In genomic region chr7:5598769-5599371, GRCh38 we compare ENCODE assay signal across 1 cellular context.
TF ChIP-seq lines count a peak whose summit lies in the region.

No MANE protein-coding gene starts in this region.

TF ChIP-seq in K562, 482 proteins besides CTCF, POLR2A, EP300 and RAD21 (continued from another document and continues in another):
- peak; percentile 67 to 89; a peak in 3 of 4 replicates for TF ChIP-seq UBTF (IDR thresholded peaks at IDR 0.05; ENCODE audit: borderline replicate concordance in 1 of 2, low read depth in 2 of 2, low read length in 2 of 2)
- TF ChIP-seq STAT5A (IDR thresholded peaks at IDR 0.05; ENCODE audit: borderline replicate concordance, low read length) = peak; percentile 52; the same call in 1 of the 2 replicates
- no peak for TF ChIP-seq SETDB1 (IDR thresholded peaks at IDR 0.05; ENCODE audit: low read length)
- peak in 1 of 2 experiments; percentile 76; a peak in 1 of 4 replicates for TF ChIP-seq KDM1A (IDR thresholded peaks at IDR 0.05)
- TF ChIP-seq ZNF121 (CRISPR knock-in tag; conservative IDR thresholded peaks at IDR 0.05) = no peak
- TF ChIP-seq SAFB (IDR thresholded peaks at IDR 0.05; ENCODE audit: borderline replicate concordance, low read depth, low read length) = no peak
- TF ChIP-seq ZNF23 (CRISPR knock-in tag; IDR thresholded peaks at IDR 0.05) = no peak
- no peak for TF ChIP-seq STAG1 (CRISPR knock-in tag; IDR thresholded peaks at IDR 0.05; ENCODE audit: borderline replicate concordance)
- no peak for TF ChIP-seq STAT5B (CRISPR knock-in tag; IDR thresholded peaks at IDR 0.05)
- no peak for TF ChIP-seq POLR3G (IDR thresholded peaks at IDR 0.05; ENCODE audit: extremely low read depth, insufficient read length, insufficient replicate concordance)
- TF ChIP-seq DLX4 (CRISPR knock-in tag; IDR thresholded peaks at IDR 0.05) = no peak
- no peak for TF ChIP-seq ZNF699 (CRISPR knock-in tag; IDR thresholded peaks at IDR 0.05; ENCODE audit: insufficient replicate concordance)
- TF ChIP-seq FOXA1 (IDR thresholded peaks at IDR 0.05; ENCODE audit: borderline replicate concordance) = no peak
- TF ChIP-seq HDAC2 (IDR thresholded peaks at IDR 0.05) = peak; percentile 64; the same call in 1 of the 2 replicates
- TF ChIP-seq TEAD2 (tag; IDR thresholded peaks at IDR 0.05) = no peak
- TF ChIP-seq ZNF174 (CRISPR knock-in tag; IDR thresholded peaks at IDR 0.05) = no peak
- TF ChIP-seq MXD1 (CRISPR knock-in tag; IDR thresholded peaks at IDR 0.05; ENCODE audit: borderline replicate concordance, poor library complexity, severe bottlenecking) = no peak
- peak in 1 of 2 experiments; percentile 76; a peak in 2 of 4 replicates for TF ChIP-seq KDM4B (IDR thresholded peaks at IDR 0.05; ENCODE audit: borderline replicate concordance in 2 of 2, low read depth in 1 of 2)
- no peak for TF ChIP-seq CGGBP1 (CRISPR knock-in tag; IDR thresholded peaks at IDR 0.05)
- TF ChIP-seq ZNF282 (CRISPR knock-in tag; IDR thresholded peaks at IDR 0.05) = no peak
- no peak for TF ChIP-seq NR3C1 (CRISPR knock-in tag; IDR thresholded peaks at IDR 0.05)
- no peak for TF ChIP-seq ZNF57 (CRISPR knock-in tag; IDR thresholded peaks at IDR 0.05)
- TF ChIP-seq EP400 (IDR thresholded peaks at IDR 0.05) = peak; percentile 84
- no peak for TF ChIP-seq ZNF79 (CRISPR knock-in tag; IDR thresholded peaks at IDR 0.05; ENCODE audit: low read depth)
- no peak for TF ChIP-seq TGIF2 (CRISPR knock-in tag; IDR thresholded peaks at IDR 0.05)
- TF ChIP-seq FOS (IDR thresholded peaks at IDR 0.05; ENCODE audit: extremely low read depth, insufficient read length) = no peak
- TF ChIP-seq HBP1 (CRISPR knock-in tag; IDR thresholded peaks at IDR 0.05) = no peak
- peak; percentile 30; the same call in 1 of the 2 replicates for TF ChIP-seq SMARCE1 (IDR thresholded peaks at IDR 0.05)
- no peak for TF ChIP-seq ZNF140 (CRISPR knock-in tag; IDR thresholded peaks at IDR 0.05)
- no peak for TF ChIP-seq MYBL2 (IDR thresholded peaks at IDR 0.05; ENCODE audit: low read depth)
- TF ChIP-seq MYBL2 (CRISPR knock-in tag; IDR thresholded peaks at IDR 0.05; ENCODE audit: borderline replicate concordance) = no peak
- no peak for TF ChIP-seq NFYB (IDR thresholded peaks at IDR 0.05; ENCODE audit: extremely low read depth, insufficient read length)
- TF ChIP-seq ASH1L (IDR thresholded peaks at IDR 0.05; ENCODE audit: borderline replicate concordance, low read depth, partially characterized antibody) = no peak
- no peak for TF ChIP-seq HNRNPK (IDR thresholded peaks at IDR 0.05; ENCODE audit: low read depth, low read length, poor library complexity, severe bottlenecking)
- no peak for TF ChIP-seq ZNF449 (CRISPR knock-in tag; IDR thresholded peaks at IDR 0.05)
- peak; percentile 98 for TF ChIP-seq RNF2 (IDR thresholded peaks at IDR 0.05)
- TF ChIP-seq ATF6 (CRISPR knock-in tag; IDR thresholded peaks at IDR 0.05) = no peak
- TF ChIP-seq PCBP1 (IDR thresholded peaks at IDR 0.05; ENCODE audit: low read depth, low read length, poor library complexity, severe bottlenecking) = peak; percentile 75
- 0 out of 4 replicates have a peak, but pooled peaks of 1 of the 2 experiments have one; percentile 2 for TF ChIP-seq TEAD1 (CRISPR knock-in tag; IDR thresholded peaks at IDR 0.05)
- TF ChIP-seq MTA3 (IDR thresholded peaks at IDR 0.05; ENCODE audit: borderline replicate concordance) = 0 out of 2 replicates have a peak, but pooled peaks have one; percentile 62
- TF ChIP-seq FOSL1 (tag; conservative IDR thresholded peaks at IDR 0.05) = no peak
- TF ChIP-seq ZZZ3 (IDR thresholded peaks at IDR 0.05) = no peak
- TF ChIP-seq ESRRA (IDR thresholded peaks at IDR 0.05; ENCODE audit: borderline replicate concordance, low read depth) = peak; percentile 69; the same call in 1 of the 2 replicates
- TF ChIP-seq ATF1 (CRISPR knock-in tag; IDR thresholded peaks at IDR 0.05) = no peak
- peak; percentile 53; the same call in 1 of the 2 replicates for TF ChIP-seq ATF1 (tag; IDR thresholded peaks at IDR 0.05)
- TF ChIP-seq ZNF318 (IDR thresholded peaks at IDR 0.05; ENCODE audit: borderline replicate concordance in 1 of 2, low read depth in 1 of 2) = 0 out of 4 replicates have a peak, but pooled peaks of 1 of the 2 experiments have one; percentile 31
- no peak for TF ChIP-seq HMBOX1 (IDR thresholded peaks at IDR 0.05)
- peak; percentile 85 for TF ChIP-seq TAF9B (IDR thresholded peaks at IDR 0.05; ENCODE audit: partially characterized antibody)
- no peak for TF ChIP-seq ZFP30 (CRISPR knock-in tag; IDR thresholded peaks at IDR 0.05; ENCODE audit: borderline replicate concordance)
